8 cellular contexts compared by ENCODE assay signal in the genomic region with DNA sequence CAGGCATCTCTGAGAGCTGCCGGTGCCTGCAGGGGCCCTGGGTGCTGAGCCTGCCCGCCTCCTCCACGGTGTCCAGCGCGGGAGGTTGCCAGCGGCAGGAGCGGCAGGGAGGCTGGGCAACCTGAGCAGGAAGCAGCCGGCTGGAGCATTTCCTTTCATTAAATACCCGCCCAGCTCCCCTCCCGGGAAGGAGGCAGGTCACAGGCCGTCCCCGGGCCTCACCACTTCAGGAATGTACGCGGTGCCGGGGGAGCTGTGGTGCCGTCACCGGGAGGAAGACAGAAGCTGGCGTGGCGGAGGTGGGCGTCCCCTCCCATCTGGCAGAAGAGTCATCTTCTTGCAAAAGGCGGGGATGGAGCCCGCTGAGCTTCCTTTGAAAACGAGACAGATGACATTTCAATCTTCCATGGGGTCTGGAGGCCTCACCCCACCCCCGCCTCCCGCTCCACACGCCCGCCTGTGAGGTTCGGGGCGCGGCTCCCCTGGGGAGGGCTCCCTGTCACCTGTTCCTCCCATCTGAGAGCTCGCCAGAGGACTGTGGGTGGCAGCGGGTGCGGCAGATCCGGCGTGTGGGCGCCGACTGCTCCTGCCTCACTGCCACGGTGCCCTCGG. TPM values are rescaled to one million over a fixed set of nuclear protein-coding genes. Genes with fewer than 3 reads are reported as not detected.
DNase-seq lines count a peak whose midpoint lies in the region; ATAC-seq and TF ChIP-seq lines count a peak whose summit lies in the region.

No MANE protein-coding gene starts in this region.

- H3K27ac Mint-ChIP-seq in activated T-cell treated with anti-CD3 and anti-CD28 coated beads, Interleukin-2, amount 50 U/mL, for 24 hours = peak overlapping the region; percentile 44

- peaks cover 60% of the 10 kb centered on the region for H3K4me1 Mint-ChIP-seq in activated T-cell treated with anti-CD3 and anti-CD28 coated beads, Interleukin-2, amount 50 U/mL, for 24 hours (ENCODE audit: low read depth)

- H3K36me3 Mint-ChIP-seq in activated T-cell treated with anti-CD3 and anti-CD28 coated beads, Interleukin-2, amount 50 U/mL, for 24 hours (ENCODE audit: low read depth) = no peaks in the 10 kb centered on the region

- H3K27ac ChIP-seq in gastroesophageal sphincter = peak overlapping the region in 1 of 4 donors; percentile 42

- no peak for TF ChIP-seq POLR2A in gastroesophageal sphincter (IDR thresholded peaks at IDR 0.05)

- H3K36me3 ChIP-seq in gastroesophageal sphincter (no peaks in the 10 kb centered on the region), skeletal muscle satellite cell (ENCODE audit: insufficient read depth, low read length) (no peaks in the 10 kb centered on the region)

- ATAC-seq in gastroesophageal sphincter = peak; percentile 68
- no peak for ATAC-seq in HG03520 (IDR thresholded peaks at IDR 0.05; ENCODE audit: unreplicated experiment)

- no peaks in the 10 kb centered on the region for H3K27me3 Mint-ChIP-seq in activated T-cell treated with anti-CD3 and anti-CD28 coated beads, Interleukin-2, amount 50 U/mL, for 24 hours

- no peak overlapping the region for H3K9ac ChIP-seq in skeletal muscle satellite cell (ENCODE audit: low read depth, low read length)

- H3K4me1 ChIP-seq in gastroesophageal sphincter (peaks cover 0 to 1% (median 0%) of the 10 kb centered on the region in 3 donors), skeletal muscle satellite cell (ENCODE audit: control insufficient read depth, insufficient read depth, low read length) (peaks cover 14% of the 10 kb centered on the region)

- no peak for TF ChIP-seq CTCF in gastroesophageal sphincter (IDR thresholded peaks at IDR 0.05)

- H3K9me3 Mint-ChIP-seq in activated T-cell treated with anti-CD3 and anti-CD28 coated beads, Interleukin-2, amount 50 U/mL, for 24 hours = no peaks in the 10 kb centered on the region

- DNase-seq in NCI-H2196 (lab: John Stamatoyannopoulos, UW; ENCODE audit: unreplicated experiment) = peak; percentile 44
- no peak for DNase-seq in NCI-H2196 treated with DMSO at 0.1 percent for 48 hours (lab: John Stamatoyannopoulos, UW; ENCODE audit: unreplicated experiment)
- peak; percentile 73 for DNase-seq in activated T-cell treated with anti-CD3 and anti-CD28 coated beads, Interleukin-2, amount 50 U/mL, for 24 hours
- DNase-seq in NCI-H82 (lab: John Stamatoyannopoulos, UW) = no peak
- DNase-seq in epidermal melanocyte (ENCODE audit: insufficient read length, low spot score) = no peak

- H3K4me2 ChIP-seq in skeletal muscle satellite cell (ENCODE audit: low read length) = peak overlapping the region; percentile 66

- H3K4me3 ChIP-seq in gastroesophageal sphincter (peak overlapping the region in 1 of 2 donors; percentile 14), skeletal muscle satellite cell (ENCODE audit: low read length) (peak overlapping the region; percentile 49)

- H3K9me3 ChIP-seq in gastroesophageal sphincter (peaks cover 0 to 40% (median 0%) of the 10 kb centered on the region in 3 donors), skeletal muscle satellite cell (replicated peaks; ENCODE audit: low read length) (peaks cover 17% of the 10 kb centered on the region)

- 17% methylated on average over 1 of the region's 39 CpGs; no CpG with 5 or more reads in 1 of the 2 donors for WGBS in gastroesophageal sphincter (ENCODE audit: low coverage in 1 of 2), 2 donors

- H3K27me3 ChIP-seq in gastroesophageal sphincter = peaks cover 82% of the 10 kb centered on the region
- H3K27me3 ChIP-seq in skeletal muscle satellite cell (ENCODE audit: control insufficient read depth, insufficient read depth, low read length) = peaks cover 34% of the 10 kb centered on the region

- H3K4me3 Mint-ChIP-seq in activated T-cell treated with anti-CD3 and anti-CD28 coated beads, Interleukin-2, amount 50 U/mL, for 24 hours = peak overlapping the region; percentile 66

- no peak for TF ChIP-seq EP300 in gastroesophageal sphincter (IDR thresholded peaks at IDR 0.05)

RNA-seq across cellular contexts. Expression of a gene that starts 16.0 kb away (rescaled TPM):
- 1 to 10 TPM; 2.0 to 4.5 (median 3.6) TPM for total RNA-seq in gastroesophageal sphincter
- 1.5 and 2.0 TPM in 2 replicates for total RNA-seq in skeletal muscle satellite cell (2012; rRNA removed)

RNA-seq across cellular contexts. Expression of a gene that starts 26.8 kb away (rescaled TPM):
- 10 to 100 TPM; 13.7 to 57.3 (median 20.9) TPM for total RNA-seq in gastroesophageal sphincter
- total RNA-seq in skeletal muscle satellite cell (2012; rRNA removed) = 7.6 and 13.3 TPM in 2 replicates

Comparison
In these comparisons a context has a peak if more than half of its experiments do, and no peak if none do; other contexts are left out.
1. DNase-seq: peak in NCI-H2196 (single experiment) and activated T-cell treated with anti-CD3 and anti-CD28 coated beads, Interleukin-2, amount 50 U/mL, for 24 hours (single experiment); none in NCI-H2196 treated with DMSO at 0.1 percent for 48 hours (single experiment), NCI-H82 (single experiment) and epidermal melanocyte (single experiment).